ENCODE assay signal across 11 cellular contexts in the genomic region with DNA sequence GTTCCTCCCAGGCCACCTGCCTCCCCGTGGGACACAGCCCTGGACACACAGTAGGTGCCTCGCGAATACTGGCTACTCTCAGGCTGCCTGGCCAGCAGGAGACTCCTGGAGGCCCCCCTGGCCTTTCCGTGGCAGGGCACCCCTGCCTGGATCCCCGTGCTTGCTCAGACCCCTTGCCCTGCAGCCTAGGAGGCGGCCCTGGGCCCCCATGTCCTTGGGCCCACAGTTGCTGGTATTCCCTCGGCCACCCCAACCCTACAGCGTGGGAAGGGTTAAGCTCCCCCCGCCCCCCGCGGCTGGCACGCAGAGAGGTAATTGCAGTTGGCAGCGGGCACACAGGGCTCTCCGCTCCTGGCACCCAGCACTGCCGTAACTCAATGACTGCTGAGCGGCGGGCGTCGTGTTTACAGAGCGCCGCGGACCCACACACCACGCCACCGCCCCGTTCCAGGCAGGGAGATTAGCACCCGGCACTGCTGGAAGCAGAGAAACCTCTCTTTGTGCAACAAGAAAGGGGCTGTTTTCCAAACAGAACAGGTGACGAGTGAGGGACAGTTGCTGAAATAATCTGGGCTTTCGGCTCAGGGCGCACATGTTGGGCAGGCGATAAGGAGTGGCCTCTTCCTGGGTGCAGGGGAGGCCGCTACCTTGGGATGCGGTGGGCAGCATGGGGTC. TPM values are rescaled to one million over a fixed set of nuclear protein-coding genes. Genes with fewer than 3 reads are reported as not detected.
DNase-seq lines count a peak whose midpoint lies in the region; ATAC-seq and TF ChIP-seq lines count a peak whose summit lies in the region.
"Had no signal": no experiment of that assay in that cellular context is flagged by ENCODE, and none has a peak within 500 bp of the region (broad histone marks: within the 10 kb centered on the region; RNA-seq: fewer than 3 reads in every experiment).

No MANE protein-coding gene starts in this region.

- H3K4me1 ChIP-seq in Panc1 (ENCODE audit: control insufficient read depth, insufficient read depth, low read length) (peaks cover 69% of the 10 kb centered on the region), thymus (ENCODE audit: control insufficient read depth, insufficient read depth, low read length) (peaks cover 37% of the 10 kb centered on the region), mesenchymal stem cell (ENCODE audit: control insufficient read depth, insufficient read depth, low read depth, low read length) (peaks cover 59% of the 10 kb centered on the region)

- H2AFZ ChIP-seq in mesenchymal stem cell (ENCODE audit: low read depth, low read length): no peak overlapping the region

- peaks cover 21% of the 10 kb centered on the region for H3K79me1 ChIP-seq in mesenchymal stem cell (replicated peaks; ENCODE audit: low read length, poor library complexity, severe bottlenecking)

- H3K9ac ChIP-seq in mesenchymal stem cell (ENCODE audit: low read length): no peak overlapping the region

- intact Hi-C loops in Panc1 (cut with micrococcal nuclease; ENCODE audit: unreplicated experiment): no loop called here

- no peak overlapping the region for H2BK5ac ChIP-seq in mesenchymal stem cell (ENCODE audit: low read depth, low read length, poor library complexity, severe bottlenecking)

- peak; percentile 19 for ATAC-seq in Panc1

- H3K27me3 ChIP-seq in Panc1 (ENCODE audit: control insufficient read depth, insufficient read depth, low read length) (no peaks in the 10 kb centered on the region), thymus (ENCODE audit: control insufficient read depth, insufficient read depth) (no peaks in the 10 kb centered on the region), H7 (ENCODE audit: control insufficient read depth, insufficient read depth, low read length) (no peaks in the 10 kb centered on the region), mesenchymal stem cell (ENCODE audit: control insufficient read depth in 1 of 2, insufficient read depth in 1 of 2, low read length in 2 of 2) (no peaks in the 10 kb centered on the region)

- H2AK5ac ChIP-seq in mesenchymal stem cell (ENCODE audit: low read length, severe bottlenecking): no peak overlapping the region

- POLR2A ChIA-PET in Panc1 (lab: Charles Lee): no interaction called here

- no peak overlapping the region for H2BK15ac ChIP-seq in mesenchymal stem cell (ENCODE audit: low read depth, poor library complexity, severe bottlenecking)

- H2BK120ac ChIP-seq in mesenchymal stem cell (ENCODE audit: low read depth, low read length): no peak overlapping the region

- H3K4me2 ChIP-seq in mesenchymal stem cell (ENCODE audit: low read length, poor library complexity, severe bottlenecking): no peak overlapping the region

- H4K91ac ChIP-seq in mesenchymal stem cell (ENCODE audit: low read length): no peak overlapping the region

- H3K9me3 ChIP-seq in Panc1 (ENCODE audit: control insufficient read depth, insufficient read depth, low read depth, low read length): no peaks in the 10 kb centered on the region
- peaks cover 1% of the 10 kb centered on the region for H3K9me3 ChIP-seq in thymus (ENCODE audit: control insufficient read depth)
- H3K9me3 ChIP-seq in mesenchymal stem cell (ENCODE audit: control insufficient read depth, low read length): no peaks in the 10 kb centered on the region

- H3K27ac ChIP-seq in Panc1 (ENCODE audit: low read length): peak overlapping the region; percentile 83
- H3K27ac ChIP-seq in thymus (ENCODE audit: low read depth): no peak overlapping the region
- no peak overlapping the region for H3K27ac ChIP-seq in mesenchymal stem cell (ENCODE audit: low read length, poor library complexity, severe bottlenecking)

- H3K4me3 ChIP-seq in Panc1 (ENCODE audit: low read depth in 2 of 2, low read length in 2 of 2): no peak overlapping the region
- peak overlapping the region; percentile 38 for H3K4me3 ChIP-seq in thymus (ENCODE audit: low read length)
- no peak overlapping the region for H3K4me3 ChIP-seq in H7 (ENCODE audit: insufficient read depth, low read depth, low read length)
- H3K4me3 ChIP-seq in mesenchymal stem cell (ENCODE audit: insufficient read depth in 1 of 2, low read depth in 1 of 2, low read length in 2 of 2): no peak overlapping the region

- in situ Hi-C loops in Panc1 (cut with HindIII; ENCODE audit: low pct_unique_long_range_greater_than_20kb, low sequenced_read_pairs): no loop called here

- no peak overlapping the region for H3K14ac ChIP-seq in mesenchymal stem cell (ENCODE audit: low read length in 2 of 2)

- no peak overlapping the region for H3K23ac ChIP-seq in mesenchymal stem cell (ENCODE audit: low read length in 2 of 2)

- 6% methylated on average over 32 of the region's 32 CpGs for WGBS in thymus
- WGBS in mesenchymal stem cell: 90% methylated on average over 32 of the region's 32 CpGs

- H2BK12ac ChIP-seq in mesenchymal stem cell (ENCODE audit: low read length in 2 of 2): no peak overlapping the region

- TF ChIP-seq CTCF in Panc1 (IDR thresholded peaks at IDR 0.05): no peak

- BruUV-seq in Panc1 (replicated peaks; lab: Mats Ljungman, UMichigan): no TSS peak

- DNase-seq in NCI-H748 (lab: John Stamatoyannopoulos, UW; ENCODE audit: unreplicated experiment) (peak; percentile 47), NCI-H748 treated with DMSO at 0.1 percent for 48 hours (lab: John Stamatoyannopoulos, UW) (no peak), Panc1 (ENCODE audit: low read depth, low spot score) (no peak), inferior parietal cortex (ENCODE audit: extremely low spot score) (peak; percentile 63), H7 (no peak), mesenchymal stem cell (no peak), DMS114 treated with DMSO at 0.1 percent for 48 hours (lab: John Stamatoyannopoulos, UW; ENCODE audit: unreplicated experiment) (no peak)
- DNase-seq: activated CD4-positive, CD25-positive, alpha-beta regulatory T cell treated with anti-CD3 and anti-CD28 coated beads, Interleukin-2, amount 50 U/mL, for 72 hours; islet precursor cell; stimulated activated CD4-positive, alpha-beta T cell treated with anti-CD3 and anti-CD28 coated beads, Interleukin-4, amount 100 ng/mL, for 4 hours had no signal

- H3K36me3 ChIP-seq in Panc1 (ENCODE audit: control insufficient read depth, insufficient read depth, low read length) (no peaks in the 10 kb centered on the region), thymus (ENCODE audit: control insufficient read depth, insufficient read depth) (no peaks in the 10 kb centered on the region), H7 (replicated peaks; ENCODE audit: control insufficient read depth, insufficient read depth, low read length) (no peaks in the 10 kb centered on the region), mesenchymal stem cell (ENCODE audit: control insufficient read depth in 1 of 2, insufficient read depth in 2 of 2, low read depth in 1 of 2, low read length in 2 of 2) (peaks cover 0 to 35% of the 10 kb centered on the region in 2 experiments)

- H3K4ac ChIP-seq in mesenchymal stem cell (ENCODE audit: low read depth in 1 of 2, low read length in 2 of 2): no peak overlapping the region

- H4K8ac ChIP-seq in mesenchymal stem cell (ENCODE audit: low read length): no peak overlapping the region

- CTCF ChIA-PET in Panc1 (lab: Charles Lee): interaction anchor here (1.2 kb wide), 1 partner anchor 57 kb away, joined by 3 read pairs; no protein-coding TSS in a partner anchor

- no peak overlapping the region for H3K18ac ChIP-seq in mesenchymal stem cell (ENCODE audit: low read depth in 1 of 2, low read length in 2 of 2)

RNA-seq across cellular contexts. Expression of a gene that starts 32.3 kb away (rescaled TPM):
- total RNA-seq in Panc1 (2021; ENCODE audit: unreplicated experiment): 77.4 TPM
- polyA plus RNA-seq in Panc1 (2012; ENCODE audit: insufficient read length): 129 TPM
- polyA plus RNA-seq in thymus: 7.3 TPM
- 8.7 and 19.7 TPM in 2 replicates for total RNA-seq in H7 (2014; rRNA removed; shearing (Covaris generic))
- polyA plus RNA-seq in mesenchymal stem cell (2013, experiment 1 of 2): 8.3 TPM
- polyA plus RNA-seq in mesenchymal stem cell (2013, experiment 2 of 2): 8.6 TPM

Comparison
In these comparisons a context has a peak if more than half of its experiments do, and no peak if none do; other contexts are left out.
1. DNase-seq: peak in NCI-H748 (single experiment) and inferior parietal cortex (single experiment); none in NCI-H748 treated with DMSO at 0.1 percent for 48 hours (single experiment), Panc1 (single experiment), H7 (single experiment), mesenchymal stem cell (single experiment) and DMS114 treated with DMSO at 0.1 percent for 48 hours (single experiment).